In genomic region chr5:151038292-151038745, GRCh38 we compare ENCODE assay signal across 2 cellular contexts.
TF ChIP-seq lines count a peak whose summit lies in the region.

No MANE protein-coding gene starts in this region.

TF ChIP-seq in HCT116, 20 proteins besides CTCF, POLR2A, EP300 and RAD21:
- TF ChIP-seq ZBTB33 (IDR thresholded peaks at IDR 0.05; ENCODE audit: extremely low read depth, insufficient replicate concordance, low read length) (no peak), CEBPB (IDR thresholded peaks at IDR 0.05; ENCODE audit: low read depth) (no peak), REST (IDR thresholded peaks at IDR 0.05; ENCODE audit: low read depth) (no peak), YY1 (IDR thresholded peaks at IDR 0.05; ENCODE audit: extremely low read depth, insufficient replicate concordance, low read depth, low read length) (no peak)

TF ChIP-seq in liver, 16 proteins besides CTCF, POLR2A, EP300 and RAD21:
- TF ChIP-seq FOXA1 (IDR thresholded peaks at IDR 0.05) (no peak), MAX (IDR thresholded peaks at IDR 0.05) (no peak), GABPA (IDR thresholded peaks at IDR 0.05 in 1 of 2, conservative IDR thresholded peaks at IDR 0.05 in 1 of 2) (no peak), HNF4A (conservative IDR thresholded peaks at IDR 0.05) (no peak), ZBTB33 (IDR thresholded peaks at IDR 0.05) (no peak), ATF3 (IDR thresholded peaks at IDR 0.05) (no peak), EGR1 (IDR thresholded peaks at IDR 0.05; ENCODE audit: low read depth in 2 of 2) (no peak), SP1 (IDR thresholded peaks at IDR 0.05) (no peak), FOXA2 (IDR thresholded peaks at IDR 0.05) (no peak), NR2F2 (IDR thresholded peaks at IDR 0.05) (no peak), HNF4G (IDR thresholded peaks at IDR 0.05) (no peak), YY1 (IDR thresholded peaks at IDR 0.05) (no peak), JUND (IDR thresholded peaks at IDR 0.05) (no peak), RXRA (IDR thresholded peaks at IDR 0.05) (no peak), TAF1 (conservative IDR thresholded peaks at IDR 0.05) (no peak), REST (IDR thresholded peaks at IDR 0.05) (no peak)
TF ChIP-seq in liver: peak in this region for 0.
